Comparison of ENCODE assay signal across 10 cellular contexts in the genomic region with DNA sequence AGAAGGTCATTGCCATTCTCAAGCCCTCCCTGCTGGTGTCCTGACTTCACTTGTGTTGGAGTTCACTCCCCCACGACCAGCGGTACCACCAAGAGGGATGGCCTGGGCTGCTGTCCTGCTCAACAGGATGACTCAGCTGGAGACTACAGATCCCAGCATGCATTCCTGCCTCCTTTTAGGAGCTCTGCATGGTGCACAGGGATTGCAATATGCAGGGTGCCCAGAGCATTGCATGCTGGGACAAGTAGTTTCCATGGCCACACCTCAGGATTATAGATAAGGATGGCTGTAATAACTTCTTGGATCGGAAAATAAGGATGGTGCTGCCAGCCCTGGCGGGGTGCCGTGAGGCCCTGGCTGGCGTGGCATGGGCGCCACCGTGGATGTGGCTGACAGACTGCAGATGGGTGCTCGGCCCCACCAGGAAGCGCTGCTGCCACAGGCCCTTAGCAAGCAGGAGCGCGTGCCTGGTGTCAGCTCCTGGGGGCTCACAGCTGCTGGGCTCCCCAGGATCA.
A peak's percentile ranks its signal among the peaks of the same experiment; 100 is the strongest.
DNase-seq lines count a peak whose midpoint lies in the region; ATAC-seq, FAIRE-seq and TF ChIP-seq lines count a peak whose summit lies in the region.
"Had no signal": no experiment of that assay in that cellular context is flagged by ENCODE, and none has a peak within 500 bp of the region (broad histone marks: within the 10 kb centered on the region; RNA-seq: fewer than 3 reads in every experiment).

No MANE protein-coding gene starts in this region.

- H4K20me1 ChIP-seq in K562 (replicated peaks; ENCODE audit: control insufficient read depth, insufficient read depth, low read length), result peaks cover 20% of the 10 kb centered on the region

- intact Hi-C loops in K562 (cut with micrococcal nuclease), result no loop called here

- 23% methylated on average over 12 of the region's 12 CpGs for WGBS in K562 (ENCODE audit: insufficient coverage, low coverage, missing lambda C conversion rate)

- no peak for TF ChIP-seq EP300 in K562 (IDR thresholded peaks at IDR 0.05; ENCODE audit: low read length)

- peak; percentile 73 for DNase-seq in AG20443 (ENCODE audit: low spot score)
- peak; percentile 38 for DNase-seq in HTR-8/SVneo (ENCODE audit: insufficient read length, low spot score)
- DNase-seq in K562 (ENCODE audit: extremely low read depth in 1 of 4, low spot score in 3 of 4), result peak; percentile 62 to 72 (median 67)
- peak; percentile 18 for DNase-seq in kidney epithelial cell (ENCODE audit: low read depth)
- DNase-seq in stimulated activated naive CD4-positive, alpha-beta T cell treated with Interleukin-2 at 50 U/mL for 16 hours (lab: John Stamatoyannopoulos, UW), result no peak
- DNase-seq: activated T-cell treated with anti-CD3 and anti-CD28 coated beads, Interleukin-2, amount 50 U/mL, for 72 hours; DMS79 had no signal

- H3K36me3 ChIP-seq in K562 (ENCODE audit: control insufficient read depth, insufficient read depth, low read length) (no peaks in the 10 kb centered on the region), kidney epithelial cell (ENCODE audit: control insufficient read depth, insufficient read depth, low read length) (no peaks in the 10 kb centered on the region)

- H3K79me2 ChIP-seq in K562 (ENCODE audit: control insufficient read depth, insufficient read depth, low read length), result no peaks in the 10 kb centered on the region

- H3K4me3 ChIP-seq in K562 (no peak overlapping the region), kidney epithelial cell (ENCODE audit: low read depth, low read length) (no peak overlapping the region)

- TF ChIP-seq RAD21 in K562 (CRISPR knock-in tag; conservative IDR thresholded peaks at IDR 0.05 in 1 of 2, IDR thresholded peaks at IDR 0.05 in 1 of 2), result no peak

- H3K9me1 ChIP-seq in K562 (ENCODE audit: control insufficient read depth, insufficient read depth, low read length), result no peaks in the 10 kb centered on the region

- BruUV-seq in K562 (replicated peaks; lab: Mats Ljungman, UMichigan), result no TSS peak

- no peak for TF ChIP-seq CTCF in K562 (IDR thresholded peaks at IDR 0.05 in 2 of 3, conservative IDR thresholded peaks at IDR 0.05 in 1 of 3; ENCODE audit: insufficient read depth in 2 of 3, low read depth in 1 of 3, low read length in 3 of 3)
- TF ChIP-seq CTCF in kidney epithelial cell (IDR thresholded peaks at IDR 0.05; ENCODE audit: insufficient read depth, low read length, poor library complexity, severe bottlenecking), result no peak

- no peak for FAIRE-seq in HTR-8/SVneo (lab: Jason Lieb, UNC)
- FAIRE-seq in K562 (lab: Jason Lieb, UNC), result peak; percentile 92

- in situ Hi-C loops in K562 (cut with MboI), result no loop called here

- H3K4me1 ChIP-seq in K562 (replicated peaks in 1 of 2; ENCODE audit: control insufficient read depth in 2 of 2, insufficient read depth in 2 of 2, low read length in 2 of 2), result peaks cover 0 to 65% of the 10 kb centered on the region in 2 experiments; a peak in 3 of 5 replicates

- TF ChIP-seq POLR2A in K562 (conservative IDR thresholded peaks at IDR 0.05), result no peak

- H3K9me3 ChIP-seq in K562 (replicated peaks; ENCODE audit: control insufficient read depth, insufficient read depth, low read depth, low read length), result no peaks in the 10 kb centered on the region

- H3K27ac ChIP-seq in K562 (ENCODE audit: extremely low read depth, low read depth, low read length), result no peak overlapping the region

- ATAC-seq in K562, result peak; percentile 92
- no peak for ATAC-seq in HG03571 (IDR thresholded peaks at IDR 0.05; ENCODE audit: unreplicated experiment)
- no peak for ATAC-seq in HG03097 (IDR thresholded peaks at IDR 0.05; ENCODE audit: low FRiP score, unreplicated experiment)
- ATAC-seq in GM21723 (IDR thresholded peaks at IDR 0.05; ENCODE audit: unreplicated experiment), result no peak
- ATAC-seq: activated T-cell treated with anti-CD3 and anti-CD28 coated beads, Interleukin-2, amount 50 U/mL, for 72 hours had no signal

- POLR2A ChIA-PET in K562 (lab: Yijun Ruan, JAX), result interaction anchor here (0.6 to 1.1 kb wide), 2 partner anchors 16 to 413 kb away, joined by 3 to 4 read pairs; a partner anchor contains a TSS

- no peak overlapping the region for H3K9ac ChIP-seq in K562 (ENCODE audit: insufficient read depth in 1 of 2, low read depth in 2 of 2, low read length in 2 of 2)

- H2AFZ ChIP-seq in K562 (ENCODE audit: low read depth, low read length), result no peak overlapping the region

- peaks cover 20 to 71% of the 10 kb centered on the region in 2 experiments; a peak in 4 of 5 replicates for H3K27me3 ChIP-seq in K562 (ENCODE audit: control insufficient read depth in 2 of 2, insufficient read depth in 2 of 2, low read length in 2 of 2)
- no peaks in the 10 kb centered on the region for H3K27me3 ChIP-seq in kidney epithelial cell (ENCODE audit: control insufficient read depth, insufficient read depth, low read length)

- CTCF ChIA-PET in K562 (lab: Yijun Ruan, JAX; ENCODE audit: low intra/inter-chr PET ratio), result no interaction called here

- no peak overlapping the region for H3K4me2 ChIP-seq in K562 (ENCODE audit: insufficient read depth, low read length)

TF ChIP-seq in K562, 482 proteins besides CTCF, POLR2A, EP300 and RAD21 (continues in another document):
- TF ChIP-seq CEBPB (tag; IDR thresholded peaks at IDR 0.05) (peak; percentile 46; the same call in 1 of the 2 replicates), NFE2L1 (tag; IDR thresholded peaks at IDR 0.05; ENCODE audit: borderline replicate concordance, low read depth) (no peak), ZNF57 (CRISPR knock-in tag; IDR thresholded peaks at IDR 0.05) (no peak), SP2 (IDR thresholded peaks at IDR 0.05; ENCODE audit: extremely low read depth, low read depth, low read length, poor library complexity, severe bottlenecking) (no peak), JUN (IDR thresholded peaks at IDR 0.05; ENCODE audit: borderline replicate concordance, low read depth, low read length) (peak; percentile 92), JUN (CRISPR knock-in tag; IDR thresholded peaks at IDR 0.05; ENCODE audit: borderline replicate concordance) (peak; percentile 73; the same call in 1 of the 2 replicates), GABPB1 (CRISPR knock-in tag; IDR thresholded peaks at IDR 0.05) (peak; percentile 54; the same call in 1 of the 2 replicates)
- TF ChIP-seq, protein P1, sequence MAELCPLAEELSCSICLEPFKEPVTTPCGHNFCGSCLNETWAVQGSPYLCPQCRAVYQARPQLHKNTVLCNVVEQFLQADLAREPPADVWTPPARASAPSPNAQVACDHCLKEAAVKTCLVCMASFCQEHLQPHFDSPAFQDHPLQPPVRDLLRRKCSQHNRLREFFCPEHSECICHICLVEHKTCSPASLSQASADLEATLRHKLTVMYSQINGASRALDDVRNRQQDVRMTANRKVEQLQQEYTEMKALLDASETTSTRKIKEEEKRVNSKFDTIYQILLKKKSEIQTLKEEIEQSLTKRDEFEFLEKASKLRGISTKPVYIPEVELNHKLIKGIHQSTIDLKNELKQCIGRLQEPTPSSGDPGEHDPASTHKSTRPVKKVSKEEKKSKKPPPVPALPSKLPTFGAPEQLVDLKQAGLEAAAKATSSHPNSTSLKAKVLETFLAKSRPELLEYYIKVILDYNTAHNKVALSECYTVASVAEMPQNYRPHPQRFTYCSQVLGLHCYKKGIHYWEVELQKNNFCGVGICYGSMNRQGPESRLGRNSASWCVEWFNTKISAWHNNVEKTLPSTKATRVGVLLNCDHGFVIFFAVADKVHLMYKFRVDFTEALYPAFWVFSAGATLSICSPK (IDR thresholded peaks at IDR 0.05; ENCODE audit: borderline replicate concordance), result no peak
- TF ChIP-seq, protein P2, sequence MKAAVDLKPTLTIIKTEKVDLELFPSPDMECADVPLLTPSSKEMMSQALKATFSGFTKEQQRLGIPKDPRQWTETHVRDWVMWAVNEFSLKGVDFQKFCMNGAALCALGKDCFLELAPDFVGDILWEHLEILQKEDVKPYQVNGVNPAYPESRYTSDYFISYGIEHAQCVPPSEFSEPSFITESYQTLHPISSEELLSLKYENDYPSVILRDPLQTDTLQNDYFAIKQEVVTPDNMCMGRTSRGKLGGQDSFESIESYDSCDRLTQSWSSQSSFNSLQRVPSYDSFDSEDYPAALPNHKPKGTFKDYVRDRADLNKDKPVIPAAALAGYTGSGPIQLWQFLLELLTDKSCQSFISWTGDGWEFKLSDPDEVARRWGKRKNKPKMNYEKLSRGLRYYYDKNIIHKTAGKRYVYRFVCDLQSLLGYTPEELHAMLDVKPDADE (conservative IDR thresholded peaks at IDR 0.05; ENCODE audit: control insufficient read depth, low read depth, low read length), result peak; percentile 93
- TF ChIP-seq, protein P3, sequence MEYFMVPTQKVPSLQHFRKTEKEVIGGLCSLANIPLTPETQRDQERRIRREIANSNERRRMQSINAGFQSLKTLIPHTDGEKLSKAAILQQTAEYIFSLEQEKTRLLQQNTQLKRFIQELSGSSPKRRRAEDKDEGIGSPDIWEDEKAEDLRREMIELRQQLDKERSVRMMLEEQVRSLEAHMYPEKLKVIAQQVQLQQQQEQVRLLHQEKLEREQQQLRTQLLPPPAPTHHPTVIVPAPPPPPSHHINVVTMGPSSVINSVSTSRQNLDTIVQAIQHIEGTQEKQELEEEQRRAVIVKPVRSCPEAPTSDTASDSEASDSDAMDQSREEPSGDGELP (CRISPR knock-in tag; IDR thresholded peaks at IDR 0.05; ENCODE audit: borderline replicate concordance), result peak; percentile 71; the same call in 1 of the 2 replicates
